Comparison of ENCODE assay signal across 8 cellular contexts in genomic region chr4:75511841-75512240, GRCh38. TPM values are rescaled to one million over a fixed set of nuclear protein-coding genes. Genes with fewer than 3 reads are reported as not detected.
A peak's percentile ranks its signal among the peaks of the same experiment; 100 is the strongest.
DNase-seq lines count a peak whose midpoint lies in the region; ATAC-seq and TF ChIP-seq lines count a peak whose summit lies in the region.
"Had no signal": no experiment of that assay in that cellular context is flagged by ENCODE, and none has a peak within 500 bp of the region (broad histone marks: within the 10 kb centered on the region; RNA-seq: fewer than 3 reads in every experiment).

No MANE protein-coding gene starts in this region.

- in situ Hi-C loops in HAP-1 (cut with MboI; ENCODE audit: low sequenced_read_pairs), result no loop called here

- no peak overlapping the region for H3K27ac Mint-ChIP-seq in chondrocyte (ENCODE audit: unreplicated experiment)
- H3K27ac Mint-ChIP-seq: stimulated activated naive CD8-positive, alpha-beta T cell treated with anti-CD3 and anti-CD28 coated beads, Interleukin-15, Interleukin-2, amounts not matched to agents 100 ng/mL and 50 ng/mL, for 24 hours had no signal

- ATAC-seq in HG03280 (IDR thresholded peaks at IDR 0.05; ENCODE audit: unreplicated experiment), result no peak

- no peak for TF ChIP-seq EP300 in stomach (IDR thresholded peaks at IDR 0.05)

- H3K4me1 Mint-ChIP-seq in chondrocyte (ENCODE audit: low read depth), result peaks cover 24% of the 10 kb centered on the region

- peaks cover 36% of the 10 kb centered on the region for H3K36me3 ChIP-seq in HAP-1 (replicated peaks)
- peaks cover 60% of the 10 kb centered on the region for H3K36me3 ChIP-seq in SK-N-MC (ENCODE audit: insufficient read depth, low read length)
- H3K36me3 ChIP-seq in iPS-15b (ENCODE audit: control insufficient read depth, insufficient read depth, low read length), result no peaks in the 10 kb centered on the region
- peaks cover 3 to 16% (median 8%) of the 10 kb centered on the region in 4 donors for H3K36me3 ChIP-seq in stomach

- no peak overlapping the region for H3K4me3 Mint-ChIP-seq in chondrocyte (ENCODE audit: unreplicated experiment)
- H3K4me3 Mint-ChIP-seq: stimulated activated naive CD8-positive, alpha-beta T cell treated with anti-CD3 and anti-CD28 coated beads, Interleukin-15, Interleukin-2, amounts not matched to agents 100 ng/mL and 50 ng/mL, for 24 hours had no signal

- H3K4me3 ChIP-seq in HAP-1, result peak overlapping the region; percentile 91
- peak overlapping the region; percentile 89 for H3K4me3 ChIP-seq in SK-N-MC
- peak overlapping the region; percentile 30 for H3K4me3 ChIP-seq in iPS-15b (ENCODE audit: low read depth, low read length)
- H3K4me3 ChIP-seq in stomach, result peak overlapping the region in 2 of 4 donors; percentile 82 to 91

- no peak for TF ChIP-seq POLR2A in stomach (IDR thresholded peaks at IDR 0.05)

- H3K4me1 ChIP-seq in HAP-1 (peaks cover 29% of the 10 kb centered on the region), iPS-15b (ENCODE audit: control insufficient read depth, insufficient read depth, low read length) (peaks cover 18% of the 10 kb centered on the region), stomach (peaks cover 31 to 72% (median 60%) of the 10 kb centered on the region in 4 donors)

- H3K27me3 Mint-ChIP-seq in chondrocyte (ENCODE audit: low read depth), result no peaks in the 10 kb centered on the region
- H3K27me3 Mint-ChIP-seq: stimulated activated naive CD8-positive, alpha-beta T cell treated with anti-CD3 and anti-CD28 coated beads, Interleukin-15, Interleukin-2, amounts not matched to agents 100 ng/mL and 50 ng/mL, for 24 hours had no signal

- no peak overlapping the region for H3K27ac ChIP-seq in SK-N-MC
- H3K27ac ChIP-seq in stomach, result peak overlapping the region in 3 of 5 donors; percentile 93 to 99 (median 97)

- H3K9me3 Mint-ChIP-seq in chondrocyte (ENCODE audit: low read depth), result no peaks in the 10 kb centered on the region

- H3K27me3 ChIP-seq in HAP-1 (ENCODE audit: low read depth) (no peaks in the 10 kb centered on the region), iPS-15b (ENCODE audit: control insufficient read depth, insufficient read depth, low read length) (no peaks in the 10 kb centered on the region), stomach (no peaks in the 10 kb centered on the region)

- WGBS in stomach, 5 donors, result 60 to 71% (median 62%) methylated on average over 3 of the region's 3 CpGs

- intact Hi-C loops in stomach (cut with DNase I; ENCODE audit: low total_unique reads), result no loop called here

- H3K36me3 Mint-ChIP-seq in chondrocyte (ENCODE audit: low read depth), result peaks cover 2% of the 10 kb centered on the region

- DNase-seq in HAP-1 (ENCODE audit: low spot score in 2 of 2), result no peak
- no peak for DNase-seq in SK-N-MC (ENCODE audit: low read depth, low spot score)
- no peak for DNase-seq in stomach
- DNase-seq in chondrocyte (ENCODE audit: low spot score), result no peak
- no peak for DNase-seq in NCI-H2107 (lab: John Stamatoyannopoulos, UW)

- TF ChIP-seq CTCF in stomach (IDR thresholded peaks at IDR 0.05) (no peak), chondrocyte (IDR thresholded peaks at IDR 0.05) (no peak)

- H3K9me3 ChIP-seq in HAP-1 (no peaks in the 10 kb centered on the region), SK-N-MC (ENCODE audit: low read depth, low read length) (0 out of 2 replicates have a peak, but pooled peaks cover 5% of the 10 kb centered on the region), iPS-15b (ENCODE audit: control insufficient read depth, insufficient read depth, low read length) (no peaks in the 10 kb centered on the region), stomach (no peaks in the 10 kb centered on the region)

- no peak overlapping the region for H3K9ac ChIP-seq in SK-N-MC (ENCODE audit: insufficient read length)
- no peak overlapping the region for H3K9ac ChIP-seq in iPS-15b (ENCODE audit: low read depth, low read length)

RNA-seq across cellular contexts. Expression of gene RCHY1, which starts 2.4 kb away (rescaled TPM):
- total RNA-seq in stomach, result 10 to 100 TPM in 4 of 5 donors, 1 to 10 TPM in 1; 5.8 to 36.0 (median 14.2) TPM
- 10 to 100 TPM in 2 of 3 donors, 1 to 10 TPM in 1; 9.7 to 21.1 (median 17.1) TPM for polyA plus RNA-seq in stomach
- 15.2 to 18.7 TPM (median 17.6 TPM) in 3 replicates for total RNA-seq in chondrocyte

RNA-seq across cellular contexts. Expression of gene THAP6, which starts 2.4 kb away (rescaled TPM):
- total RNA-seq in stomach, result 10 to 100 TPM in 3 of 5 donors, 1 to 10 TPM in 1, not detected in 1; 2.0 to 30.3 (median 18.3) TPM
- 1 to 10 TPM; 3.5 to 6.9 (median 5.8) TPM for polyA plus RNA-seq in stomach
- total RNA-seq in chondrocyte, result 12.9 to 13.2 TPM (median 13.2 TPM) in 3 replicates

RNA-seq across cellular contexts. Expression of gene ODAPH, which starts 44.0 kb away (rescaled TPM):
- total RNA-seq in stomach, result not detected
- under 1 TPM in 1 of 3 donors, not detected in 2; 0.28 TPM for polyA plus RNA-seq in stomach
- total RNA-seq in chondrocyte, result not detected in 3 replicates
